Comparison of ENCODE assay signal across 23 cellular contexts in genomic region chr14:98059106-98059505, GRCh38.
DNase-seq lines count a peak whose midpoint lies in the region; ATAC-seq and TF ChIP-seq lines count a peak whose summit lies in the region.
"Had no signal": no experiment of that assay in that cellular context is flagged by ENCODE, and none has a peak within 500 bp of the region (broad histone marks: within the 10 kb centered on the region; RNA-seq: fewer than 3 reads in every experiment).

No MANE protein-coding gene starts in this region.

- peaks cover 2% of the 10 kb centered on the region for H3K27me3 Mint-ChIP-seq in GM23338 (ENCODE audit: insufficient read depth, low read depth, poor library complexity)
- H3K27me3 Mint-ChIP-seq: CD4-positive, alpha-beta memory T cell; CD8-positive, alpha-beta memory T cell had no signal

- DNase-seq in NCI-H345 (lab: John Stamatoyannopoulos, UW): peak; percentile 16
- no peak for DNase-seq in NCI-H345 treated with DMSO at 0.1 percent for 48 hours (lab: John Stamatoyannopoulos, UW; ENCODE audit: unreplicated experiment)
- no peak for DNase-seq in DND-41
- DNase-seq in GM23338 (ENCODE audit: low spot score): no peak
- peak; percentile 86 for DNase-seq in esophagus muscularis mucosa (ENCODE audit: extremely low spot score)
- DNase-seq in NCI-H82 (lab: John Stamatoyannopoulos, UW): no peak
- DNase-seq in activated CD4-positive, alpha-beta T cell treated with anti-CD3 and anti-CD28 coated beads, Interleukin-2, amount 50 U/mL, for 4 hours: no peak
- DNase-seq in islet precursor cell: no peak
- DNase-seq: 8988T; ACHN; BE2C; C1 segment of cervical spinal cord; CD4-positive, alpha-beta memory T cell; CD4-positive, CD25-positive, alpha-beta regulatory T cell; CD8-positive, alpha-beta memory T cell; COR-L47; DMS 273 treated with DMSO at 0.1 percent for 48 hours; DMS153; DMS53; DMS79; GF-D8 had no signal

- H3K36me3 ChIP-seq in DND-41 (ENCODE audit: insufficient read depth, low read length) (no peaks in the 10 kb centered on the region), GM23338 (ENCODE audit: insufficient read depth) (no peaks in the 10 kb centered on the region), esophagus muscularis mucosa (no peaks in the 10 kb centered on the region)
- H3K36me3 ChIP-seq: BE2C, BLaER1 had no signal

- no peaks in the 10 kb centered on the region for H3F3A ChIP-seq in GM23338 (replicated peaks; ENCODE audit: low read depth)

- no peak for TF ChIP-seq POLR2A in esophagus muscularis mucosa (IDR thresholded peaks at IDR 0.05; ENCODE audit: low read depth)

- ATAC-seq in DND-41 (ENCODE audit: insufficient read depth, low read depth) (no peak), GM23338 (no peak)

- no peaks in the 10 kb centered on the region for H3K36me3 Mint-ChIP-seq in GM23338 (ENCODE audit: low read depth)
- H3K36me3 Mint-ChIP-seq: CD14-positive monocyte; CD4-positive, alpha-beta memory T cell; CD4-positive, CD25-positive, alpha-beta regulatory T cell had no signal

- H2AFZ ChIP-seq in DND-41 (ENCODE audit: low read depth, low read length) (peak overlapping the region; percentile 30; the same call in 1 of the 2 replicates), GM23338 (peak overlapping the region; percentile 47; the same call in 1 of the 2 replicates)

- H3K4me1 ChIP-seq in DND-41 (ENCODE audit: insufficient read depth, low read length) (no peaks in the 10 kb centered on the region), GM23338 (ENCODE audit: insufficient read depth) (0 out of 2 replicates have a peak, but pooled peaks cover 7% of the 10 kb centered on the region), esophagus muscularis mucosa (no peaks in the 10 kb centered on the region)
- H3K4me1 ChIP-seq: BE2C, BLaER1 had no signal

- H3K4me3 Mint-ChIP-seq in GM23338: no peak overlapping the region
- H3K4me3 Mint-ChIP-seq: CD14-positive monocyte; CD4-positive, alpha-beta memory T cell; CD4-positive, CD25-positive, alpha-beta regulatory T cell; CD8-positive, alpha-beta memory T cell had no signal

- H3K9me2 ChIP-seq in GM23338 (ENCODE audit: insufficient read depth): 0 out of 2 replicates have a peak, but pooled peaks cover 3% of the 10 kb centered on the region

- peaks cover 13% of the 10 kb centered on the region for H3K4me1 Mint-ChIP-seq in GM23338
- H3K4me1 Mint-ChIP-seq: CD14-positive monocyte; CD4-positive, CD25-positive, alpha-beta regulatory T cell had no signal

- no peak overlapping the region for H3K9ac ChIP-seq in DND-41 (ENCODE audit: low read depth, low read length)
- H3K9ac ChIP-seq: BLaER1 had no signal

- H3K27me3 ChIP-seq in DND-41 (ENCODE audit: insufficient read depth, low read length, poor library complexity) (no peaks in the 10 kb centered on the region), GM23338 (ENCODE audit: insufficient read depth) (no peaks in the 10 kb centered on the region), esophagus muscularis mucosa (no peaks in the 10 kb centered on the region)
- H3K27me3 ChIP-seq: BE2C, BLaER1 had no signal

- no peaks in the 10 kb centered on the region for H3K9me3 ChIP-seq in DND-41 (ENCODE audit: insufficient read depth, low read length, severe bottlenecking)
- H3K9me3 ChIP-seq in esophagus muscularis mucosa: no peaks in the 10 kb centered on the region
- H3K9me3 ChIP-seq: BE2C had no signal

- H3K4me3 ChIP-seq in DND-41 (ENCODE audit: low read depth in 1 of 2, low read length in 2 of 2) (no peak overlapping the region), GM23338 (no peak overlapping the region), esophagus muscularis mucosa (no peak overlapping the region)
- H3K4me3 ChIP-seq: BLaER1 had no signal

- no peak for TF ChIP-seq CTCF in DND-41 (IDR thresholded peaks at IDR 0.05; ENCODE audit: borderline replicate concordance, extremely low read depth, low read length, poor library complexity, severe bottlenecking)
- no peak for TF ChIP-seq CTCF in GM23338 (conservative IDR thresholded peaks at IDR 0.05; ENCODE audit: low read depth in 2 of 2)
- no peak for TF ChIP-seq CTCF in esophagus muscularis mucosa (IDR thresholded peaks at IDR 0.05)

- no peaks in the 10 kb centered on the region for H3K9me3 Mint-ChIP-seq in GM23338
- H3K9me3 Mint-ChIP-seq: CD4-positive, alpha-beta memory T cell had no signal

- H3K79me2 ChIP-seq in DND-41 (ENCODE audit: insufficient read depth, low read length): no peaks in the 10 kb centered on the region
- no peaks in the 10 kb centered on the region for H3K79me2 ChIP-seq in GM23338 (replicated peaks; ENCODE audit: insufficient read depth)

- no peak overlapping the region for H3K27ac ChIP-seq in DND-41 (ENCODE audit: low read length)
- no peak overlapping the region for H3K27ac ChIP-seq in GM23338 (ENCODE audit: low read depth)
- H3K27ac ChIP-seq in esophagus muscularis mucosa (replicated peaks in 1 of 4): no peak overlapping the region
- H3K27ac ChIP-seq: BLaER1 had no signal

- H4K20me1 ChIP-seq in DND-41 (ENCODE audit: insufficient read depth, low read length): no peaks in the 10 kb centered on the region
- H4K20me1 ChIP-seq in GM23338 (replicated peaks; ENCODE audit: insufficient read depth): no peaks in the 10 kb centered on the region
- H4K20me1 ChIP-seq: BLaER1 had no signal

- no peak for TF ChIP-seq EP300 in esophagus muscularis mucosa (IDR thresholded peaks at IDR 0.05)

- no peak overlapping the region for H3K27ac Mint-ChIP-seq in GM23338
- H3K27ac Mint-ChIP-seq: CD14-positive monocyte had no signal

- 85% methylated on average over 5 of the region's 5 CpGs for WGBS in esophagus muscularis mucosa

- intact Hi-C loops in esophagus muscularis mucosa (cut with DNase I): no loop called here

- H3K4me2 ChIP-seq in DND-41 (ENCODE audit: insufficient read depth, low read length) (no peak overlapping the region), GM23338 (no peak overlapping the region)
- H3K4me2 ChIP-seq: BLaER1 had no signal

TF ChIP-seq in GM23338, 12 proteins besides CTCF, POLR2A, EP300 and RAD21:
- TF ChIP-seq REST (IDR thresholded peaks at IDR 0.05; ENCODE audit: unreplicated experiment) (no peak), STAT1 (IDR thresholded peaks at IDR 0.05; ENCODE audit: unreplicated experiment) (no peak), ETS1 (IDR thresholded peaks at IDR 0.05) (no peak), POLR2AphosphoS5 (IDR thresholded peaks at IDR 0.05; ENCODE audit: low read depth) (no peak), CREB1 (CRISPR knock-in tag; IDR thresholded peaks at IDR 0.05; ENCODE audit: low read depth) (no peak), NANOG (IDR thresholded peaks at IDR 0.05; ENCODE audit: borderline replicate concordance) (no peak)

Comparison
In these comparisons a context has a peak if more than half of its experiments do, and no peak if none do; other contexts are left out.
1. DNase-seq: peak in NCI-H345 (single experiment) and esophagus muscularis mucosa (single experiment); none in NCI-H345 treated with DMSO at 0.1 percent for 48 hours (single experiment), DND-41 (single experiment), GM23338 (single experiment), NCI-H82 (single experiment), activated CD4-positive, alpha-beta T cell treated with anti-CD3 and anti-CD28 coated beads, Interleukin-2, amount 50 U/mL, for 4 hours (0 of 2) and islet precursor cell (single experiment).